In genomic region chr10:112716076-112716475, GRCh38 we compare ENCODE assay signal across 23 cellular contexts.
"Had no signal": no experiment of that assay in that cellular context is flagged by ENCODE, and none has a peak within 500 bp of the region (broad histone marks: within the 10 kb centered on the region; RNA-seq: fewer than 3 reads in every experiment).

No MANE protein-coding gene starts in this region.

- H3K4me1 ChIP-seq: vagina had no signal

- H3K36me3 ChIP-seq: tibial artery, vagina, WERI-Rb-1 had no signal

- H3K9me3 Mint-ChIP-seq: activated T-cell treated with anti-CD3 and anti-CD28 coated beads, Interleukin-2, amount 50 U/mL, for 72 hours had no signal

- H3K4me3 ChIP-seq: tibial artery, vagina had no signal

- H3K27me3 ChIP-seq: tibial artery, vagina had no signal

- ATAC-seq: activated T-cell treated with anti-CD3 and anti-CD28 coated beads, Interleukin-2, amount 50 U/mL, for 72 hours; stimulated activated naive CD8-positive, alpha-beta T cell treated with anti-CD3 and anti-CD28 coated beads, Interleukin-15, Interleukin-2, amounts not matched to agents 100 U/mL and 50 U/mL, for 24 hours had no signal

- H3K9me3 ChIP-seq: tibial artery, vagina had no signal

- H3K27ac ChIP-seq: tibial artery, vagina, WERI-Rb-1 had no signal

- DNase-seq: activated CD4-positive, alpha-beta T cell treated with anti-CD3 and anti-CD28 coated beads for 1 hour; activated CD8-positive, alpha-beta memory T cell treated with anti-CD3 and anti-CD28 coated beads for 24 hours; activated CD8-positive, alpha-beta memory T cell treated with anti-CD3 and anti-CD28 coated beads, Interleukin-2, amount 50 U/mL, for 48 hours; activated naive CD4-positive, alpha-beta T cell; activated T-cell treated with anti-CD3 and anti-CD28 coated beads, Interleukin-2, amount 50 U/mL, for 72 hours; dermis blood vessel endothelial cell; effector memory CD4-positive, alpha-beta T cell; foreskin melanocyte; glutamatergic neuron; hypothalamus; kidney; midbrain; occipital lobe; posterior cingulate gyrus; retina; stimulated activated CD4-positive, alpha-beta T cell treated with anti-CD3 and anti-CD28 coated beads, Interleukin-2, amount 100 ng/mL, for 24 hours; stimulated activated naive CD8-positive, alpha-beta T cell treated with anti-CD3 and anti-CD28 coated beads, Interleukin-15, Interleukin-2, amounts not matched to agents 100 U/mL and 50 U/mL, for 24 hours; substantia nigra; SW 1271; T-helper 2 cell; tibial artery; WERI-Rb-1 had no signal

- H3K27ac Mint-ChIP-seq: activated T-cell treated with anti-CD3 and anti-CD28 coated beads, Interleukin-2, amount 50 U/mL, for 72 hours had no signal

- H3K4me3 Mint-ChIP-seq: activated T-cell treated with anti-CD3 and anti-CD28 coated beads, Interleukin-2, amount 50 U/mL, for 72 hours had no signal
